ENCODE assay signal across 2 cellular contexts in the genomic region with DNA sequence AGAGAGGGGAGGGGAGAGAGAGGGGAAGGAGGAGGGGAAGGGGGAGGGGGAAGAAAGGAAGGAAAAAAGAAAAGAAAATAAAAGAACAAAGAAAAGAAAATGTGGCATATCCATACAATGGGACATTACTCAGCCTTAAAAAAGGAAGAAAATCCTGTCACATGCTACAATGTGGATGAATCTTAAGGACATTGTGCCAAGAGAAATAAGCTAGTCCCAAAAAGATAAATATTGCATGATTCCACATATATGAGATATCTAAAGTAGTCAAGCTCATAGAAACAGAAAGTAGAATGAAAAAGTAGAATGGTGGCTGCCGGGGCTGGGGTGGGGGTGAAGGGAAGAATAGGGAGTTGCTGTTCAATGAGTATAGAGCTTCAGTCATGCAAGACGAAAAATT.
TF ChIP-seq lines count a peak whose summit lies in the region.

No MANE protein-coding gene starts in this region.

TF ChIP-seq in HepG2, 621 proteins besides CTCF, POLR2A, EP300 and RAD21:
- TF ChIP-seq ZNF703 (CRISPR knock-in tag; IDR thresholded peaks at IDR 0.05; ENCODE audit: borderline replicate concordance) = no peak
- TF ChIP-seq GTF3A (CRISPR knock-in tag; conservative IDR thresholded peaks at IDR 0.05) = no peak
- no peak for TF ChIP-seq BORCS8-MEF2B (CRISPR knock-in tag; IDR thresholded peaks at IDR 0.05)
- TF ChIP-seq ELF4 (CRISPR knock-in tag; IDR thresholded peaks at IDR 0.05; ENCODE audit: borderline replicate concordance) = no peak
- no peak for TF ChIP-seq ZC3H4 (CRISPR knock-in tag; IDR thresholded peaks at IDR 0.05; ENCODE audit: borderline replicate concordance)
- TF ChIP-seq MEIS2 (CRISPR knock-in tag; IDR thresholded peaks at IDR 0.05) = no peak
- TF ChIP-seq SRSF1 (optimal IDR thresholded peaks at IDR 0.05; ENCODE audit: low read depth, low read length) = no peak
- peak; percentile 90 for TF ChIP-seq HNRNPK (IDR thresholded peaks at IDR 0.05; ENCODE audit: low read depth, low read length, poor library complexity, severe bottlenecking)
- no peak for TF ChIP-seq CREB1 (IDR thresholded peaks at IDR 0.05)
- no peak for TF ChIP-seq CREB1 (CRISPR knock-in tag; IDR thresholded peaks at IDR 0.05)

TF ChIP-seq in K562, 482 proteins besides CTCF, POLR2A, EP300 and RAD21:
- TF ChIP-seq, protein P1, sequence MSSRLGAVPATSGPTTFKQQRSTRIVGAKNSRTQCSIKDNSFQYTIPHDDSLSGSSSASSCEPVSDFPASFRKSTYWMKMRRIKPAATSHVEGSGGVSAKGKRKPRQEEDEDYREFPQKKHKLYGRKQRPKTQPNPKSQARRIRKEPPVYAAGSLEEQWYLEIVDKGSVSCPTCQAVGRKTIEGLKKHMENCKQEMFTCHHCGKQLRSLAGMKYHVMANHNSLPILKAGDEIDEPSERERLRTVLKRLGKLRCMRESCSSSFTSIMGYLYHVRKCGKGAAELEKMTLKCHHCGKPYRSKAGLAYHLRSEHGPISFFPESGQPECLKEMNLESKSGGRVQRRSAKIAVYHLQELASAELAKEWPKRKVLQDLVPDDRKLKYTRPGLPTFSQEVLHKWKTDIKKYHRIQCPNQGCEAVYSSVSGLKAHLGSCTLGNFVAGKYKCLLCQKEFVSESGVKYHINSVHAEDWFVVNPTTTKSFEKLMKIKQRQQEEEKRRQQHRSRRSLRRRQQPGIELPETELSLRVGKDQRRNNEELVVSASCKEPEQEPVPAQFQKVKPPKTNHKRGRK (tag; IDR thresholded peaks at IDR 0.05) = 0 out of 2 replicates have a peak, but pooled peaks have one; percentile 36
- TF ChIP-seq, protein P2, sequence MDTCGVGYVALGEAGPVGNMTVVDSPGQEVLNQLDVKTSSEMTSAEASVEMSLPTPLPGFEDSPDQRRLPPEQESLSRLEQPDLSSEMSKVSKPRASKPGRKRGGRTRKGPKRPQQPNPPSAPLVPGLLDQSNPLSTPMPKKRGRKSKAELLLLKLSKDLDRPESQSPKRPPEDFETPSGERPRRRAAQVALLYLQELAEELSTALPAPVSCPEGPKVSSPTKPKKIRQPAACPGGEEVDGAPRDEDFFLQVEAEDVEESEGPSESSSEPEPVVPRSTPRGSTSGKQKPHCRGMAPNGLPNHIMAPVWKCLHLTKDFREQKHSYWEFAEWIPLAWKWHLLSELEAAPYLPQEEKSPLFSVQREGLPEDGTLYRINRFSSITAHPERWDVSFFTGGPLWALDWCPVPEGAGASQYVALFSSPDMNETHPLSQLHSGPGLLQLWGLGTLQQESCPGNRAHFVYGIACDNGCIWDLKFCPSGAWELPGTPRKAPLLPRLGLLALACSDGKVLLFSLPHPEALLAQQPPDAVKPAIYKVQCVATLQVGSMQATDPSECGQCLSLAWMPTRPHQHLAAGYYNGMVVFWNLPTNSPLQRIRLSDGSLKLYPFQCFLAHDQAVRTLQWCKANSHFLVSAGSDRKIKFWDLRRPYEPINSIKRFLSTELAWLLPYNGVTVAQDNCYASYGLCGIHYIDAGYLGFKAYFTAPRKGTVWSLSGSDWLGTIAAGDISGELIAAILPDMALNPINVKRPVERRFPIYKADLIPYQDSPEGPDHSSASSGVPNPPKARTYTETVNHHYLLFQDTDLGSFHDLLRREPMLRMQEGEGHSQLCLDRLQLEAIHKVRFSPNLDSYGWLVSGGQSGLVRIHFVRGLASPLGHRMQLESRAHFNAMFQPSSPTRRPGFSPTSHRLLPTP (IDR thresholded peaks at IDR 0.05; ENCODE audit: borderline replicate concordance, extremely low read depth, insufficient read length) = no peak
